Comparison of ENCODE assay signal across 15 cellular contexts in the genomic region with DNA sequence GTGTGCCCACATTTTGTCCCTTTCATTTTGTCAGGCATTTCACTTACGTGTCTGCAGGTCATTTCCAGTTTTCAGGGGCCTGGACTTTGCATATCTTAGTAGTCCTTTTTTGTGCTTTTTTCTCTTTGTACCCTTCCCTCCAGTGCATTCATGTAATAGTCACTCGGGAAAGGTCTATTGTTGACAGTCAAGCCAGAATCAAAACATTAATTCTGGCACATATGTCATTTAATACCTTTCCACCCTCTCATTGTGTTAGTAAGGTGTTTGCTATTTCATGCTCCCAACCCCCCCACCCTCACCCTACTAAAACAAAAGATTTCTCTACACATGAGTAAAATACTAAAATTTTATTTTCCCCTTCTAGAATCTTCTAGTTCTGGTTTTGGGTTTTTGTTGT. TPM values are rescaled to one million over a fixed set of nuclear protein-coding genes. Genes with fewer than 3 reads are reported as not detected.
DNase-seq lines count a peak whose midpoint lies in the region; ATAC-seq, FAIRE-seq and TF ChIP-seq lines count a peak whose summit lies in the region.
"Had no signal": no experiment of that assay in that cellular context is flagged by ENCODE, and none has a peak within 500 bp of the region (broad histone marks: within the 10 kb centered on the region; RNA-seq: fewer than 3 reads in every experiment).

No MANE protein-coding gene starts in this region.

- peaks cover 17% of the 10 kb centered on the region for H3K36me3 Mint-ChIP-seq in CD8-positive, alpha-beta T cell
- H3K36me3 Mint-ChIP-seq in activated naive CD8-positive, alpha-beta T cell treated with anti-CD3 and anti-CD28 coated beads, Interleukin-2, amount 10 ng/mL, durations not matched to agents 7 days and 5 days: peaks cover 27% of the 10 kb centered on the region
- 0 out of 2 replicates have a peak, but pooled peaks cover 4% of the 10 kb centered on the region for H3K36me3 Mint-ChIP-seq in WTC11

- H3K4me3 ChIP-seq in CD8-positive, alpha-beta T cell (ENCODE audit: low read depth, low read length): no peak overlapping the region
- no peak overlapping the region for H3K4me3 ChIP-seq in neutrophil (ENCODE audit: low read depth in 1 of 2, low read length in 1 of 2)
- H3K4me3 ChIP-seq: suprapubic skin had no signal

- intact Hi-C loops in CD8-positive, alpha-beta T cell (cut with DNase I, micrococcal nuclease): loop anchor here in 1 of 2 experiments (10.0 kb wide), 1 partner anchor 45 kb away; no protein-coding TSS in a partner anchor

- CTCF ChIA-PET in CD8-positive, alpha-beta T cell (lab: Charles Lee): interaction anchor here (1.4 kb wide), 1 partner anchor 42 kb away, joined by 3 read pairs; a partner anchor contains a TSS
- CTCF ChIA-PET in WTC11 (lab: Charles Lee): no interaction called here

- H3K27ac Mint-ChIP-seq in CD8-positive, alpha-beta T cell: peak overlapping the region; percentile 21
- H3K27ac Mint-ChIP-seq in activated naive CD8-positive, alpha-beta T cell treated with anti-CD3 and anti-CD28 coated beads, Interleukin-2, amount 10 ng/mL, durations not matched to agents 7 days and 5 days: peak overlapping the region; percentile 7
- H3K27ac Mint-ChIP-seq in WTC11: no peak overlapping the region

- H3K27ac ChIP-seq in CD8-positive, alpha-beta T cell (ENCODE audit: low read depth, low read length): no peak overlapping the region
- peak overlapping the region; percentile 71 for H3K27ac ChIP-seq in neutrophil
- H3K27ac ChIP-seq: suprapubic skin had no signal

- H3K9me3 ChIP-seq in CD8-positive, alpha-beta T cell (ENCODE audit: low read length): no peaks in the 10 kb centered on the region
- no peaks in the 10 kb centered on the region for H3K9me3 ChIP-seq in neutrophil
- H3K9me3 ChIP-seq: SK-N-SH, suprapubic skin had no signal

- no peaks in the 10 kb centered on the region for H3K9me3 Mint-ChIP-seq in CD8-positive, alpha-beta T cell
- peaks cover 2% of the 10 kb centered on the region for H3K9me3 Mint-ChIP-seq in activated naive CD8-positive, alpha-beta T cell treated with anti-CD3 and anti-CD28 coated beads, Interleukin-2, amount 10 ng/mL, durations not matched to agents 7 days and 5 days
- no peaks in the 10 kb centered on the region for H3K9me3 Mint-ChIP-seq in WTC11
- H3K9me3 Mint-ChIP-seq: nephron progenitor cell had no signal

- no peak for TF ChIP-seq POLR2A in H54 (IDR thresholded peaks at IDR 0.05; ENCODE audit: low read depth, low read length)

- H3K27me3 ChIP-seq in CD8-positive, alpha-beta T cell (ENCODE audit: insufficient read depth, low read length): no peaks in the 10 kb centered on the region
- no peaks in the 10 kb centered on the region for H3K27me3 ChIP-seq in neutrophil
- H3K27me3 ChIP-seq: suprapubic skin had no signal

- POLR2A ChIA-PET in CD8-positive, alpha-beta T cell (lab: Charles Lee): no interaction called here
- POLR2A ChIA-PET in activated naive CD8-positive, alpha-beta T cell treated with anti-CD3 and anti-CD28 coated beads, Interleukin-2, amount 10 ng/mL, durations not matched to agents 7 days and 5 days (lab: Charles Lee): no interaction called here
- POLR2A ChIA-PET in WTC11 (lab: Charles Lee): no interaction called here

- H3K4me1 Mint-ChIP-seq in CD8-positive, alpha-beta T cell (ENCODE audit: low read depth): peaks cover 22% of the 10 kb centered on the region
- H3K4me1 Mint-ChIP-seq in activated naive CD8-positive, alpha-beta T cell treated with anti-CD3 and anti-CD28 coated beads, Interleukin-2, amount 10 ng/mL, durations not matched to agents 7 days and 5 days: peaks cover 22% of the 10 kb centered on the region
- peaks cover 11% of the 10 kb centered on the region; the same call in 1 of the 2 replicates for H3K4me1 Mint-ChIP-seq in WTC11

- no peaks in the 10 kb centered on the region for H3K36me3 ChIP-seq in CD8-positive, alpha-beta T cell (ENCODE audit: insufficient read depth, low read length)
- peaks cover 17% of the 10 kb centered on the region for H3K36me3 ChIP-seq in neutrophil

- H3K4me3 Mint-ChIP-seq in CD8-positive, alpha-beta T cell: no peak overlapping the region
- H3K4me3 Mint-ChIP-seq in activated naive CD8-positive, alpha-beta T cell treated with anti-CD3 and anti-CD28 coated beads, Interleukin-2, amount 10 ng/mL, durations not matched to agents 7 days and 5 days: peak overlapping the region; percentile 33
- no peak overlapping the region for H3K4me3 Mint-ChIP-seq in WTC11
- H3K4me3 Mint-ChIP-seq: nephron progenitor cell had no signal

- FAIRE-seq in H54 (lab: Jason Lieb, UNC): peak; percentile 27
- FAIRE-seq: colon had no signal

- no peak for TF ChIP-seq CTCF in CD8-positive, alpha-beta T cell (IDR thresholded peaks at IDR 0.05)
- TF ChIP-seq CTCF in neutrophil (IDR thresholded peaks at IDR 0.05): no peak
- no peak for TF ChIP-seq CTCF in WTC11 (IDR thresholded peaks at IDR 0.05)

- no peak for ATAC-seq in CD8-positive, alpha-beta T cell
- ATAC-seq in activated naive CD8-positive, alpha-beta T cell treated with anti-CD3 and anti-CD28 coated beads, Interleukin-2, amount 10 ng/mL, durations not matched to agents 7 days and 5 days (ENCODE audit: low read depth): no peak
- ATAC-seq in HG03108 (IDR thresholded peaks at IDR 0.05; ENCODE audit: unreplicated experiment) (no peak), HG03439 (IDR thresholded peaks at IDR 0.05; ENCODE audit: unreplicated experiment) (no peak), WTC11 (no peak)
- ATAC-seq: left ventricle myocardium superior had no signal

- peaks cover 21% of the 10 kb centered on the region for H3K4me1 ChIP-seq in CD8-positive, alpha-beta T cell (ENCODE audit: insufficient read depth, low read length)
- H3K4me1 ChIP-seq in neutrophil (ENCODE audit: control insufficient read depth in 1 of 2, insufficient read depth in 1 of 2, low read depth in 1 of 2, low read length in 1 of 2): peaks cover 28 to 31% of the 10 kb centered on the region in 2 experiments

- no peak for DNase-seq in CD8-positive, alpha-beta T cell
- DNase-seq in H54 (ENCODE audit: insufficient read length, low spot score): no peak
- no peak for DNase-seq in activated naive CD8-positive, alpha-beta T cell treated with anti-CD3 and anti-CD28 coated beads, Interleukin-2, amount 10 ng/mL, durations not matched to agents 7 days and 5 days
- DNase-seq in WTC11 (ENCODE audit: low spot score): no peak
- DNase-seq: amniotic stem cell, left ventricle myocardium superior, NCI-H2081, NCI-H69, nephron progenitor cell, SK-N-SH had no signal

- no peaks in the 10 kb centered on the region for H3K27me3 Mint-ChIP-seq in CD8-positive, alpha-beta T cell (ENCODE audit: low read depth)
- no peaks in the 10 kb centered on the region for H3K27me3 Mint-ChIP-seq in activated naive CD8-positive, alpha-beta T cell treated with anti-CD3 and anti-CD28 coated beads, Interleukin-2, amount 10 ng/mL, durations not matched to agents 7 days and 5 days
- H3K27me3 Mint-ChIP-seq in WTC11 (ENCODE audit: low read depth): no peaks in the 10 kb centered on the region

TF ChIP-seq in WTC11, 78 proteins besides CTCF, POLR2A, EP300 and RAD21 (continues in another document):
- TF ChIP-seq, protein P1, sequence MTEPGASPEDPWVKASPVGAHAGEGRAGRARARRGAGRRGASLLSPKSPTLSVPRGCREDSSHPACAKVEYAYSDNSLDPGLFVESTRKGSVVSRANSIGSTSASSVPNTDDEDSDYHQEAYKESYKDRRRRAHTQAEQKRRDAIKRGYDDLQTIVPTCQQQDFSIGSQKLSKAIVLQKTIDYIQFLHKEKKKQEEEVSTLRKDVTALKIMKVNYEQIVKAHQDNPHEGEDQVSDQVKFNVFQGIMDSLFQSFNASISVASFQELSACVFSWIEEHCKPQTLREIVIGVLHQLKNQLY (CRISPR knock-in tag; IDR thresholded peaks at IDR 0.05): no peak
- TF ChIP-seq, protein P2, sequence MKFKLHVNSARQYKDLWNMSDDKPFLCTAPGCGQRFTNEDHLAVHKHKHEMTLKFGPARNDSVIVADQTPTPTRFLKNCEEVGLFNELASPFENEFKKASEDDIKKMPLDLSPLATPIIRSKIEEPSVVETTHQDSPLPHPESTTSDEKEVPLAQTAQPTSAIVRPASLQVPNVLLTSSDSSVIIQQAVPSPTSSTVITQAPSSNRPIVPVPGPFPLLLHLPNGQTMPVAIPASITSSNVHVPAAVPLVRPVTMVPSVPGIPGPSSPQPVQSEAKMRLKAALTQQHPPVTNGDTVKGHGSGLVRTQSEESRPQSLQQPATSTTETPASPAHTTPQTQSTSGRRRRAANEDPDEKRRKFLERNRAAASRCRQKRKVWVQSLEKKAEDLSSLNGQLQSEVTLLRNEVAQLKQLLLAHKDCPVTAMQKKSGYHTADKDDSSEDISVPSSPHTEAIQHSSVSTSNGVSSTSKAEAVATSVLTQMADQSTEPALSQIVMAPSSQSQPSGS (CRISPR knock-in tag; IDR thresholded peaks at IDR 0.05; ENCODE audit: borderline replicate concordance, low read depth): no peak
- TF ChIP-seq ZNF121 (CRISPR knock-in tag; IDR thresholded peaks at IDR 0.05) (no peak), NR1H2 (CRISPR knock-in tag; IDR thresholded peaks at IDR 0.05) (no peak), FOXJ3 (CRISPR knock-in tag; IDR thresholded peaks at IDR 0.05; ENCODE audit: borderline replicate concordance) (no peak)
- TF ChIP-seq, protein P3, sequence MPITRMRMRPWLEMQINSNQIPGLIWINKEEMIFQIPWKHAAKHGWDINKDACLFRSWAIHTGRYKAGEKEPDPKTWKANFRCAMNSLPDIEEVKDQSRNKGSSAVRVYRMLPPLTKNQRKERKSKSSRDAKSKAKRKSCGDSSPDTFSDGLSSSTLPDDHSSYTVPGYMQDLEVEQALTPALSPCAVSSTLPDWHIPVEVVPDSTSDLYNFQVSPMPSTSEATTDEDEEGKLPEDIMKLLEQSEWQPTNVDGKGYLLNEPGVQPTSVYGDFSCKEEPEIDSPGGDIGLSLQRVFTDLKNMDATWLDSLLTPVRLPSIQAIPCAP (CRISPR knock-in tag; IDR thresholded peaks at IDR 0.05): no peak

RNA-seq across cellular contexts. Expression of a gene that starts 42.7 kb away (rescaled TPM):
- total RNA-seq in CD8-positive, alpha-beta T cell: 10 to 100 TPM; 34.0 to 35.5 TPM
- total RNA-seq in activated naive CD8-positive, alpha-beta T cell treated with anti-CD3 and anti-CD28 coated beads, Interleukin-2, amount 10 ng/mL, durations not matched to agents 7 days and 5 days: 10 to 100 TPM; 24.9 to 27.1 TPM
- 34.0 to 37.5 TPM (median 34.6 TPM) in 3 replicates for total RNA-seq in WTC11 (2021)
